ENCODE assay signal across 1 cellular context in the genomic region with DNA sequence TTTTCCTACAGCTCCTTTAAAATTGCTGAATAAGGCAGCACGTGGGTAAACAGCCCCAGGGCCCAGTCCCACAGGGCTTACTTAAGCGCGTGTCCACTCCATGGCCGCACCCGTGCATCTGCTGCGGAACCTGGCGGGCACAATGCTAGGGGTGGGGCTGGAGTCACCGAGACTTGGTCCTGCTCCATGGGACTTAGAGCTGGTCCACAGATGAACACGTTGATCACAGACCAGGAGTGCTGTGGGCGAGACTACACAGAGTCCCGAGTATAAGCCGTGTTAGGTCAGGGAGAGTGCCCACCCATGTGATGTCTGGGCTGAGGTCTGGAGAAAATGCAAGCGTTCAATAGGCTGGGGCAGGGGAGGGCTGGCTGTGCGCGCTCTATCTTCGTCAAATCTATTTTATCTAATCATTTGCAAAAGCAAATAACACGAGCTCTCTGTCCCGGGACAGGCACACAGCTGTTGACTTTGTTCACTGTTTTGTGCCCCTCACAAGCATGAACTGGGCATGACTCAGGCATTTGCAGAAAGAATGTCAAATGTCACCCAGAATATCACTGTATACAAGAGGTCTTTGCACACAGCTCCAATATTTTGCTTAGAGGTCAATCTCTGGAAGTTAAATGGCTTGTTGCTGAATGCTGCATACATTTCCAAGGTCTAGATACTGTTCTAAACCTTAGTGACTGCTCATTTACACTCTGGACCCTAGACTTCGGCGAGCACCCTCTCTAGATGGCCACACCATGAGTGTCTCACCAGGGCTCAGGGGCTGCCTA.
A peak's percentile ranks its signal among the peaks of the same experiment; 100 is the strongest.
TF ChIP-seq lines count a peak whose summit lies in the region.

No MANE protein-coding gene starts in this region.

TF ChIP-seq in HepG2, 621 proteins besides CTCF, POLR2A, EP300 and RAD21 (continued from another document and continues in another):
- TF ChIP-seq, protein P1, sequence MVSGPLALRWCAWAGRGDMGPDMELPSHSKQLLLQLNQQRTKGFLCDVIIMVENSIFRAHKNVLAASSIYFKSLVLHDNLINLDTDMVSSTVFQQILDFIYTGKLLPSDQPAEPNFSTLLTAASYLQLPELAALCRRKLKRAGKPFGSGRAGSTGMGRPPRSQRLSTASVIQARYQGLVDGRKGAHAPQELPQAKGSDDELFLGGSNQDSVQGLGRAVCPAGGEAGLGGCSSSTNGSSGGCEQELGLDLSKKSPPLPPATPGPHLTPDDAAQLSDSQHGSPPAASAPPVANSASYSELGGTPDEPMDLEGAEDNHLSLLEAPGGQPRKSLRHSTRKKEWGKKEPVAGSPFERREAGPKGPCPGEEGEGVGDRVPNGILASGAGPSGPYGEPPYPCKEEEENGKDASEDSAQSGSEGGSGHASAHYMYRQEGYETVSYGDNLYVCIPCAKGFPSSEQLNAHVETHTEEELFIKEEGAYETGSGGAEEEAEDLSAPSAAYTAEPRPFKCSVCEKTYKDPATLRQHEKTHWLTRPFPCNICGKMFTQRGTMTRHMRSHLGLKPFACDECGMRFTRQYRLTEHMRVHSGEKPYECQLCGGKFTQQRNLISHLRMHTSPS (CRISPR knock-in tag; IDR thresholded peaks at IDR 0.05; ENCODE audit: low read depth), result peak; percentile 76
- TF ChIP-seq, protein P2, sequence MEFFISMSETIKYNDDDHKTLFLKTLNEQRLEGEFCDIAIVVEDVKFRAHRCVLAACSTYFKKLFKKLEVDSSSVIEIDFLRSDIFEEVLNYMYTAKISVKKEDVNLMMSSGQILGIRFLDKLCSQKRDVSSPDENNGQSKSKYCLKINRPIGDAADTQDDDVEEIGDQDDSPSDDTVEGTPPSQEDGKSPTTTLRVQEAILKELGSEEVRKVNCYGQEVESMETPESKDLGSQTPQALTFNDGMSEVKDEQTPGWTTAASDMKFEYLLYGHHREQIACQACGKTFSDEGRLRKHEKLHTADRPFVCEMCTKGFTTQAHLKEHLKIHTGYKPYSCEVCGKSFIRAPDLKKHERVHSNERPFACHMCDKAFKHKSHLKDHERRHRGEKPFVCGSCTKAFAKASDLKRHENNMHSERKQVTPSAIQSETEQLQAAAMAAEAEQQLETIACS (CRISPR knock-in tag; IDR thresholded peaks at IDR 0.05), result no peak
- TF ChIP-seq, protein P3, sequence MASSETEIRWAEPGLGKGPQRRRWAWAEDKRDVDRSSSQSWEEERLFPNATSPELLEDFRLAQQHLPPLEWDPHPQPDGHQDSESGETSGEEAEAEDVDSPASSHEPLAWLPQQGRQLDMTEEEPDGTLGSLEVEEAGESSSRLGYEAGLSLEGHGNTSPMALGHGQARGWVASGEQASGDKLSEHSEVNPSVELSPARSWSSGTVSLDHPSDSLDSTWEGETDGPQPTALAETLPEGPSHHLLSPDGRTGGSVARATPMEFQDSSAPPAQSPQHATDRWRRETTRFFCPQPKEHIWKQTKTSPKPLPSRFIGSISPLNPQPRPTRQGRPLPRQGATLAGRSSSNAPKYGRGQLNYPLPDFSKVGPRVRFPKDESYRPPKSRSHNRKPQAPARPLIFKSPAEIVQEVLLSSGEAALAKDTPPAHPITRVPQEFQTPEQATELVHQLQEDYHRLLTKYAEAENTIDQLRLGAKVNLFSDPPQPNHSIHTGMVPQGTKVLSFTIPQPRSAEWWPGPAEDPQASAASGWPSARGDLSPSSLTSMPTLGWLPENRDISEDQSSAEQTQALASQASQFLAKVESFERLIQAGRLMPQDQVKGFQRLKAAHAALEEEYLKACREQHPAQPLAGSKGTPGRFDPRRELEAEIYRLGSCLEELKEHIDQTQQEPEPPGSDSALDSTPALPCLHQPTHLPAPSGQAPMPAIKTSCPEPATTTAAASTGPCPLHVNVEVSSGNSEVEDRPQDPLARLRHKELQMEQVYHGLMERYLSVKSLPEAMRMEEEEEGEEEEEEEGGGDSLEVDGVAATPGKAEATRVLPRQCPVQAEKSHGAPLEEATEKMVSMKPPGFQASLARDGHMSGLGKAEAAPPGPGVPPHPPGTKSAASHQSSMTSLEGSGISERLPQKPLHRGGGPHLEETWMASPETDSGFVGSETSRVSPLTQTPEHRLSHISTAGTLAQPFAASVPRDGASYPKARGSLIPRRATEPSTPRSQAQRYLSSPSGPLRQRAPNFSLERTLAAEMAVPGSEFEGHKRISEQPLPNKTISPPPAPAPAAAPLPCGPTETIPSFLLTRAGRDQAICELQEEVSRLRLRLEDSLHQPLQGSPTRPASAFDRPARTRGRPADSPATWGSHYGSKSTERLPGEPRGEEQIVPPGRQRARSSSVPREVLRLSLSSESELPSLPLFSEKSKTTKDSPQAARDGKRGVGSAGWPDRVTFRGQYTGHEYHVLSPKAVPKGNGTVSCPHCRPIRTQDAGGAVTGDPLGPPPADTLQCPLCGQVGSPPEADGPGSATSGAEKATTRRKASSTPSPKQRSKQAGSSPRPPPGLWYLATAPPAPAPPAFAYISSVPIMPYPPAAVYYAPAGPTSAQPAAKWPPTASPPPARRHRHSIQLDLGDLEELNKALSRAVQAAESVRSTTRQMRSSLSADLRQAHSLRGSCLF (CRISPR knock-in tag; IDR thresholded peaks at IDR 0.05; ENCODE audit: borderline replicate concordance), result no peak
- TF ChIP-seq MIER3 (CRISPR knock-in tag; IDR thresholded peaks at IDR 0.05; ENCODE audit: borderline replicate concordance), result 0 out of 2 replicates have a peak, but pooled peaks have one; percentile 43
- no peak for TF ChIP-seq POGZ (CRISPR knock-in tag; IDR thresholded peaks at IDR 0.05)
- TF ChIP-seq, protein P4, sequence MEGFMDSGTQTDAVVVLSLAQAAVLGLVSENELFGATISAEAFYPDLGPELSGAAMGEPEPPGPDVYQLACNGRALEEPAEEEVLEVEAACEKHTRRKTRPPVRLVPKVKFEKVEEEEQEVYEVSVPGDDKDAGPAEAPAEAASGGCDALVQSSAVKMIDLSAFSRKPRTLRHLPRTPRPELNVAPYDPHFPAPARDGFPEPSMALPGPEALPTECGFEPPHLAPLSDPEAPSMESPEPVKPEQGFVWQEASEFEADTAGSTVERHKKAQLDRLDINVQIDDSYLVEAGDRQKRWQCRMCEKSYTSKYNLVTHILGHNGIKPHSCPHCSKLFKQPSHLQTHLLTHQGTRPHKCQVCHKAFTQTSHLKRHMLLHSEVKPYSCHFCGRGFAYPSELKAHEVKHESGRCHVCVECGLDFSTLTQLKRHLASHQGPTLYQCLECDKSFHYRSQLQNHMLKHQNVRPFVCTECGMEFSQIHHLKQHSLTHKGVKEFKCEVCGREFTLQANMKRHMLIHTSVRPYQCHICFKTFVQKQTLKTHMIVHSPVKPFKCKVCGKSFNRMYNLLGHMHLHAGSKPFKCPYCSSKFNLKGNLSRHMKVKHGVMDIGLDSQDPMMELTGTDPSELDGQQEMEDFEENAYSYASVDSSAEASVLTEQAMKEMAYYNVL (CRISPR knock-in tag; IDR thresholded peaks at IDR 0.05; ENCODE audit: borderline replicate concordance), result no peak; the same call in 1 of the 2 replicates
- peak; percentile 92; the same call in 1 of the 2 replicates for TF ChIP-seq GATA4 (IDR thresholded peaks at IDR 0.05; ENCODE audit: borderline replicate concordance, low read depth)
- TF ChIP-seq, protein P5, sequence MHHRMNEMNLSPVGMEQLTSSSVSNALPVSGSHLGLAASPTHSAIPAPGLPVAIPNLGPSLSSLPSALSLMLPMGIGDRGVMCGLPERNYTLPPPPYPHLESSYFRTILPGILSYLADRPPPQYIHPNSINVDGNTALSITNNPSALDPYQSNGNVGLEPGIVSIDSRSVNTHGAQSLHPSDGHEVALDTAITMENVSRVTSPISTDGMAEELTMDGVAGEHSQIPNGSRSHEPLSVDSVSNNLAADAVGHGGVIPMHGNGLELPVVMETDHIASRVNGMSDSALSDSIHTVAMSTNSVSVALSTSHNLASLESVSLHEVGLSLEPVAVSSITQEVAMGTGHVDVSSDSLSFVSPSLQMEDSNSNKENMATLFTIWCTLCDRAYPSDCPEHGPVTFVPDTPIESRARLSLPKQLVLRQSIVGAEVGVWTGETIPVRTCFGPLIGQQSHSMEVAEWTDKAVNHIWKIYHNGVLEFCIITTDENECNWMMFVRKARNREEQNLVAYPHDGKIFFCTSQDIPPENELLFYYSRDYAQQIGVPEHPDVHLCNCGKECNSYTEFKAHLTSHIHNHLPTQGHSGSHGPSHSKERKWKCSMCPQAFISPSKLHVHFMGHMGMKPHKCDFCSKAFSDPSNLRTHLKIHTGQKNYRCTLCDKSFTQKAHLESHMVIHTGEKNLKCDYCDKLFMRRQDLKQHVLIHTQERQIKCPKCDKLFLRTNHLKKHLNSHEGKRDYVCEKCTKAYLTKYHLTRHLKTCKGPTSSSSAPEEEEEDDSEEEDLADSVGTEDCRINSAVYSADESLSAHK (CRISPR knock-in tag; IDR thresholded peaks at IDR 0.05; ENCODE audit: borderline replicate concordance), result no peak
- TF ChIP-seq, protein P6, sequence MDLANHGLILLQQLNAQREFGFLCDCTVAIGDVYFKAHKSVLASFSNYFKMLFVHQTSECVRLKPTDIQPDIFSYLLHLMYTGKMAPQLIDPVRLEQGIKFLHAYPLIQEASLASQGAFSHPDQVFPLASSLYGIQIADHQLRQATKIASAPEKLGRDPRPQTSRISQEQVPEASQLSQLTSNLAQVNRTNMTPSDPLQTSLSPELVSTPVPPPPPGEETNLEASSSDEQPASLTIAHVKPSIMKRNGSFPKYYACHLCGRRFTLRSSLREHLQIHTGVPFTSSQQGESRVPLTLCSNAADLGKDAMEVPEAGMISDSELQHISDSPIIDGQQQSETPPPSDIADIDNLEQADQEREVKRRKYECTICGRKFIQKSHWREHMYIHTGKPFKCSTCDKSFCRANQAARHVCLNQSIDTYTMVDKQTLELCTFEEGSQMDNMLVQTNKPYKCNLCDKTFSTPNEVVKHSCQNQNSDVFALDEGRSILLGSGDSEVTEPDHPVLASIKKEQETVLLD (CRISPR knock-in tag; IDR thresholded peaks at IDR 0.05; ENCODE audit: low read depth), result no peak
- no peak for TF ChIP-seq KMT2A (CRISPR knock-in tag; IDR thresholded peaks at IDR 0.05)
- TF ChIP-seq, protein P7, sequence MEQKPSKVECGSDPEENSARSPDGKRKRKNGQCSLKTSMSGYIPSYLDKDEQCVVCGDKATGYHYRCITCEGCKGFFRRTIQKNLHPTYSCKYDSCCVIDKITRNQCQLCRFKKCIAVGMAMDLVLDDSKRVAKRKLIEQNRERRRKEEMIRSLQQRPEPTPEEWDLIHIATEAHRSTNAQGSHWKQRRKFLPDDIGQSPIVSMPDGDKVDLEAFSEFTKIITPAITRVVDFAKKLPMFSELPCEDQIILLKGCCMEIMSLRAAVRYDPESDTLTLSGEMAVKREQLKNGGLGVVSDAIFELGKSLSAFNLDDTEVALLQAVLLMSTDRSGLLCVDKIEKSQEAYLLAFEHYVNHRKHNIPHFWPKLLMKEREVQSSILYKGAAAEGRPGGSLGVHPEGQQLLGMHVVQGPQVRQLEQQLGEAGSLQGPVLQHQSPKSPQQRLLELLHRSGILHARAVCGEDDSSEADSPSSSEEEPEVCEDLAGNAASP (CRISPR knock-in tag; IDR thresholded peaks at IDR 0.05; ENCODE audit: borderline replicate concordance), result peak; percentile 73; the same call in 1 of the 2 replicates
- TF ChIP-seq GFI1 (CRISPR knock-in tag; IDR thresholded peaks at IDR 0.05; ENCODE audit: borderline replicate concordance), result peak; percentile 60; the same call in 1 of the 2 replicates
- TF ChIP-seq, protein P8, sequence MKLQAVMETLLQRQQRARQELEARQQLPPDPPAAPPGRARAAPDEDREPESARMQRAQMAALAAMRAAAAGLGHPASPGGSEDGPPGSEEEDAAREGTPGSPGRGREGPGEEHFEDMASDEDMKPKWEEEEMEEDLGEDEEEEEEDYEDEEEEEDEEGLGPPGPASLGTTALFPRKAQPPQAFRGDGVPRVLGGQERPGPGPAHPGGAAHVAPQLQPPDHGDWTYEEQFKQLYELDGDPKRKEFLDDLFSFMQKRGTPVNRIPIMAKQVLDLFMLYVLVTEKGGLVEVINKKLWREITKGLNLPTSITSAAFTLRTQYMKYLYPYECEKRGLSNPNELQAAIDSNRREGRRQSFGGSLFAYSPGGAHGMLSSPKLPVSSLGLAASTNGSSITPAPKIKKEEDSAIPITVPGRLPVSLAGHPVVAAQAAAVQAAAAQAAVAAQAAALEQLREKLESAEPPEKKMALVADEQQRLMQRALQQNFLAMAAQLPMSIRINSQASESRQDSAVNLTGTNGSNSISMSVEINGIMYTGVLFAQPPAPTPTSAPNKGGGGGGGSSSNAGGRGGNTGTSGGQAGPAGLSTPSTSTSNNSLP (IDR thresholded peaks at IDR 0.05; ENCODE audit: low read depth, low read length), result 0 out of 2 replicates have a peak, but pooled peaks have one; percentile 26
- TF ChIP-seq ZNF180 (CRISPR knock-in tag; IDR thresholded peaks at IDR 0.05; ENCODE audit: borderline replicate concordance, low read depth), result no peak
- no peak for TF ChIP-seq ZBTB21 (CRISPR knock-in tag; IDR thresholded peaks at IDR 0.05)
- TF ChIP-seq, protein P9, sequence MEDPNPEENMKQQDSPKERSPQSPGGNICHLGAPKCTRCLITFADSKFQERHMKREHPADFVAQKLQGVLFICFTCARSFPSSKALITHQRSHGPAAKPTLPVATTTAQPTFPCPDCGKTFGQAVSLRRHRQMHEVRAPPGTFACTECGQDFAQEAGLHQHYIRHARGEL (CRISPR knock-in tag; IDR thresholded peaks at IDR 0.05), result 0 out of 2 replicates have a peak, but pooled peaks have one; percentile 39
- no peak for TF ChIP-seq SMC3 (IDR thresholded peaks at IDR 0.05; ENCODE audit: low read length)
- TF ChIP-seq, protein P10, sequence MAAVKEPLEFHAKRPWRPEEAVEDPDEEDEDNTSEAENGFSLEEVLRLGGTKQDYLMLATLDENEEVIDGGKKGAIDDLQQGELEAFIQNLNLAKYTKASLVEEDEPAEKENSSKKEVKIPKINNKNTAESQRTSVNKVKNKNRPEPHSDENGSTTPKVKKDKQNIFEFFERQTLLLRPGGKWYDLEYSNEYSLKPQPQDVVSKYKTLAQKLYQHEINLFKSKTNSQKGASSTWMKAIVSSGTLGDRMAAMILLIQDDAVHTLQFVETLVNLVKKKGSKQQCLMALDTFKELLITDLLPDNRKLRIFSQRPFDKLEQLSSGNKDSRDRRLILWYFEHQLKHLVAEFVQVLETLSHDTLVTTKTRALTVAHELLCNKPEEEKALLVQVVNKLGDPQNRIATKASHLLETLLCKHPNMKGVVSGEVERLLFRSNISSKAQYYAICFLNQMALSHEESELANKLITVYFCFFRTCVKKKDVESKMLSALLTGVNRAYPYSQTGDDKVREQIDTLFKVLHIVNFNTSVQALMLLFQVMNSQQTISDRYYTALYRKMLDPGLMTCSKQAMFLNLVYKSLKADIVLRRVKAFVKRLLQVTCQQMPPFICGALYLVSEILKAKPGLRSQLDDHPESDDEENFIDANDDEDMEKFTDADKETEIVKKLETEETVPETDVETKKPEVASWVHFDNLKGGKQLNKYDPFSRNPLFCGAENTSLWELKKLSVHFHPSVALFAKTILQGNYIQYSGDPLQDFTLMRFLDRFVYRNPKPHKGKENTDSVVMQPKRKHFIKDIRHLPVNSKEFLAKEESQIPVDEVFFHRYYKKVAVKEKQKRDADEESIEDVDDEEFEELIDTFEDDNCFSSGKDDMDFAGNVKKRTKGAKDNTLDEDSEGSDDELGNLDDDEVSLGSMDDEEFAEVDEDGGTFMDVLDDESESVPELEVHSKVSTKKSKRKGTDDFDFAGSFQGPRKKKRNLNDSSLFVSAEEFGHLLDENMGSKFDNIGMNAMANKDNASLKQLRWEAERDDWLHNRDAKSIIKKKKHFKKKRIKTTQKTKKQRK (IDR thresholded peaks at IDR 0.05; ENCODE audit: low read length), result no peak
- no peak for TF ChIP-seq ZNF205 (CRISPR knock-in tag; IDR thresholded peaks at IDR 0.05)
- no peak for TF ChIP-seq FOXP1 (IDR thresholded peaks at IDR 0.05)
- TF ChIP-seq FOXP1 (CRISPR knock-in tag; IDR thresholded peaks at IDR 0.05), result peak; percentile 82; the same call in 1 of the 2 replicates
- no peak for TF ChIP-seq ZNF274 (CRISPR knock-in tag; IDR thresholded peaks at IDR 0.05)
- peak; percentile 51; the same call in 1 of the 2 replicates for TF ChIP-seq ZSCAN21 (CRISPR knock-in tag; IDR thresholded peaks at IDR 0.05; ENCODE audit: borderline replicate concordance)
- no peak for TF ChIP-seq PRMT3 (CRISPR knock-in tag; IDR thresholded peaks at IDR 0.05; ENCODE audit: borderline replicate concordance, low read depth)
- TF ChIP-seq ZNF235 (CRISPR knock-in tag; IDR thresholded peaks at IDR 0.05; ENCODE audit: borderline replicate concordance), result no peak
- TF ChIP-seq ZFP41 (CRISPR knock-in tag; IDR thresholded peaks at IDR 0.05; ENCODE audit: borderline replicate concordance), result no peak
- TF ChIP-seq ZNF569 (CRISPR knock-in tag; IDR thresholded peaks at IDR 0.05; ENCODE audit: borderline replicate concordance), result no peak
